15 cellular contexts compared by ENCODE assay signal in the genomic region with DNA sequence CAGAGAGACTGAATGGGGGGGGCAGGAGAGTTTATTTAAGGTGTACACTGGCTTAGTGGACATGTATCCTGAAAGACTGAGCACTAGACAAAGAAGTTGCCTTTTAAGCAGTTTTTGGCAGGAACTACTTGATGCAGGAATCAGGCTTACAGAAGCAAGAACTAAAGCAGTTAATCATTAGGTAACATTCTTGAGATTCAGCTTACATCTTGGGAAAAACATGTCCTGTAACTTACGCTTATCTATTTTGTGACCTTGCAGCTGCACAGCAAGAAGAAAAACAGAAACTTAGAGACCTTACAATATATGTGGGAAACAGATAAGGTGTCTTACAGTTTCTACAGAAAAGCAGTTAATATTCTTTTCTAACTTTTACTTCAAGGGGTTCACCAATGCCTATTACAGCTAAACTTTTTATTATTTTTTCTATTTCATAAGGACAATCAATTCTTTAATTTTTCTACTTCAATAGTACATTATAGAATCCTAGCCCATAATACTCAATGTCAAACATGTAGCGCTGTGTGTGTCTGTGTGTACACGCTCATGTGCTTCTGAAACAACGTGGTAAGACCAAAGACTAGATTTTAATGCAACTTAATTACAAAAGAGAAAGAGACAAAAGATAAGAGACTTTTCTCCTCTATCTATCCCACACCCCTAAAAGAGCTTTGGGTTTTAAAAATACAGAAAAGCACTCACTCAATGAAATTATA.
"Had no signal": no experiment of that assay in that cellular context is flagged by ENCODE, and none has a peak within 500 bp of the region (broad histone marks: within the 10 kb centered on the region; RNA-seq: fewer than 3 reads in every experiment).

No MANE protein-coding gene starts in this region.

- H3K4me3 ChIP-seq: skin epidermis, tibial artery had no signal

- DNase-seq: activated B cell treated with CpG ODN at 0.5 μM for 24 hours; activated CD4-positive, alpha-beta T cell treated with anti-CD3 and anti-CD28 coated beads, Interleukin-2, amount 50 U/mL, for 1 hour; activated naive CD4-positive, alpha-beta T cell treated with anti-CD3 and anti-CD28 coated beads, Interleukin-2, amount 10 ng/mL, durations not matched to agents 7 days and 5 days; activated T-cell treated with anti-CD3 and anti-CD28 coated beads for 4 hours; amniotic stem cell; brain microvascular endothelial cell; cerebellar nuclear complex; dermis blood vessel endothelial cell; immature natural killer cell; nephron progenitor cell; retina; T-cell; tibial artery had no signal

- H3K27me3 ChIP-seq: brain microvascular endothelial cell, tibial artery had no signal

- H3K27ac ChIP-seq: brain microvascular endothelial cell, skin epidermis, tibial artery had no signal

- H3K36me3 ChIP-seq: brain microvascular endothelial cell had no signal

- ATAC-seq: left lobe of liver, T-cell had no signal
